ENCODE assay signal across 1 cellular context in the genomic region with DNA sequence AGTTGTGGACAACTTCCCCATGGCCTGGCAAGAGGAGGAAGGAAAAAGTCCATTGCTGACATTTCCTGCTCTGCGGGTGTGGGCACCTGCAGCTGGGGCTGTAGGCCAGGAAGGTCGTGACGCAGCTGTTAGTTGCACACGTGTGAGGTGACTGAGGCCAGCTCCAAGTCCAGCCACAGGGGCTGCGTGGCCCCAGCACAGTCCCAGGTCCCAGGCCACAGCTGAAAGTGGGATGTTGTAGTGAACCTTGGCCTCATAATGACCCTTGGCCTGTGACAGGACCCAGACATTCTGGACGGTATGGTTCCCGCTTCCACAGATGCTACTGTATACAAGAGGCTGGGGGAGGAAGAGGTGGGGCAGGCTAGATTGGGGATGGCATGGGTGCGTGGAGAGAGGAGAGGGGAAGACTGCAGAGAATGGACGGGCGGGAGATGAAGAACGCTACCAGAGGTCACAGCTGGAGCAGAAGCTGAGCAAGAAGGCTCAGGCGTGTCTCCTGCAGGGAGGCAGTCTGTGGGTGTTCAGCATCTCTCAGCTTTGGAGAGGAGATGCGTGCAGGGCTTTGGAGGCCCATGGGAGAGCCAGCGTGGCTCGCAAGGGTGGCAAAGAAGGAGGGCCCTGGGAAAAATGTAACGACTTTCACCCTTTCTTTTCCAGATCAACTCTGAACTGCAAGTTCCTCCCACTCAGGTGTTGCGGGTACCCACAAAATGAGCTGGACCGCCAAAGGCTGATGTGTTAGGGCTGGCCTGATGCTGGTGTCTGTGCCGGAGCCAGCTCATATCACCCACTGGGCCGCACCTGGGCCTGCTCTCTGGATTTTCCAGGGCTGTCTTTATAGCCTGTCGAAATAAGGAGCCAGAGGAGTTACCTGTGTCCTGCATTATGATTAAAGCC.
A peak's percentile ranks its signal among the peaks of the same experiment; 100 is the strongest.
TF ChIP-seq lines count a peak whose summit lies in the region.

No MANE protein-coding gene starts in this region.

TF ChIP-seq in HepG2, 621 proteins besides CTCF, POLR2A, EP300 and RAD21 (continued from another document and continues in another):
- TF ChIP-seq RXRB (CRISPR knock-in tag; IDR thresholded peaks at IDR 0.05; ENCODE audit: borderline replicate concordance) (0 out of 2 replicates have a peak, but pooled peaks have one; percentile 49), FOXJ3 (CRISPR knock-in tag; IDR thresholded peaks at IDR 0.05; ENCODE audit: borderline replicate concordance) (0 out of 2 replicates have a peak, but pooled peaks have one; percentile 35), NONO (IDR thresholded peaks at IDR 0.05) (no peak), NONO (CRISPR knock-in tag; conservative IDR thresholded peaks at IDR 0.05) (peak; percentile 57; the same call in 1 of the 2 replicates), ISX (CRISPR knock-in tag; conservative IDR thresholded peaks at IDR 0.05) (no peak), ZNF562 (CRISPR knock-in tag; IDR thresholded peaks at IDR 0.05; ENCODE audit: borderline replicate concordance) (no peak), ZNF788 (CRISPR knock-in tag; IDR thresholded peaks at IDR 0.05; ENCODE audit: borderline replicate concordance) (peak; percentile 83; the same call in 1 of the 2 replicates), HOXA3 (CRISPR knock-in tag; IDR thresholded peaks at IDR 0.05) (peak; percentile 14; the same call in 1 of the 2 replicates), CBX1 (IDR thresholded peaks at IDR 0.05; ENCODE audit: low read depth) (peak; percentile 27), SALL1 (CRISPR knock-in tag; IDR thresholded peaks at IDR 0.05) (peak; percentile 85), POLR2AphosphoS5 (IDR thresholded peaks at IDR 0.05; ENCODE audit: low read depth, low read length) (no peak), ZNF607 (CRISPR knock-in tag; IDR thresholded peaks at IDR 0.05; ENCODE audit: borderline replicate concordance) (no peak), ZNF772 (CRISPR knock-in tag; IDR thresholded peaks at IDR 0.05) (0 out of 2 replicates have a peak, but pooled peaks have one; percentile 68), FOXA3 (CRISPR knock-in tag; IDR thresholded peaks at IDR 0.05) (peak; percentile 28; the same call in 1 of the 2 replicates), EED (CRISPR knock-in tag; IDR thresholded peaks at IDR 0.05) (0 out of 2 replicates have a peak, but pooled peaks have one; percentile 48), GATAD2A (CRISPR knock-in tag; IDR thresholded peaks at IDR 0.05) (peak; percentile 60), HNF4G (IDR thresholded peaks at IDR 0.05; ENCODE audit: borderline replicate concordance, low read depth, low read length) (peak; percentile 74), HNF4G (CRISPR knock-in tag; IDR thresholded peaks at IDR 0.05; ENCODE audit: borderline replicate concordance, low read depth) (no peak; the same call in 1 of the 2 replicates), AHDC1 (CRISPR knock-in tag; IDR thresholded peaks at IDR 0.05; ENCODE audit: borderline replicate concordance) (0 out of 2 replicates have a peak, but pooled peaks have one; percentile 48), ZNF614 (CRISPR knock-in tag; IDR thresholded peaks at IDR 0.05; ENCODE audit: borderline replicate concordance) (no peak), ZNF33B (CRISPR knock-in tag; IDR thresholded peaks at IDR 0.05) (0 out of 2 replicates have a peak, but pooled peaks have one; percentile 37), ZNF281 (CRISPR knock-in tag; IDR thresholded peaks at IDR 0.05; ENCODE audit: borderline replicate concordance) (no peak), SRY (CRISPR knock-in tag; IDR thresholded peaks at IDR 0.05) (0 out of 2 replicates have a peak, but pooled peaks have one; percentile 16), GLI4 (CRISPR knock-in tag; IDR thresholded peaks at IDR 0.05; ENCODE audit: borderline replicate concordance) (no peak), U2AF1 (optimal IDR thresholded peaks at IDR 0.05; ENCODE audit: low read depth, low read length) (no peak), HNF4A (CRISPR knock-in tag; IDR thresholded peaks at IDR 0.05) (peak; percentile 88), SCMH1 (CRISPR knock-in tag; IDR thresholded peaks at IDR 0.05; ENCODE audit: borderline replicate concordance) (no peak), GPN1 (CRISPR knock-in tag; IDR thresholded peaks at IDR 0.05; ENCODE audit: borderline replicate concordance) (no peak), CREB1 (IDR thresholded peaks at IDR 0.05) (peak; percentile 46; the same call in 1 of the 2 replicates), CREB1 (CRISPR knock-in tag; IDR thresholded peaks at IDR 0.05) (no peak; the same call in 1 of the 2 replicates), AKAP8 (CRISPR knock-in tag; IDR thresholded peaks at IDR 0.05) (peak; percentile 45; the same call in 1 of the 2 replicates), HMG20A (CRISPR knock-in tag; IDR thresholded peaks at IDR 0.05; ENCODE audit: borderline replicate concordance) (peak; percentile 54; the same call in 1 of the 2 replicates), MAFF (IDR thresholded peaks at IDR 0.05; ENCODE audit: low read depth, low read length) (no peak), BRD4 (CRISPR knock-in tag; IDR thresholded peaks at IDR 0.05) (peak; percentile 53; the same call in 1 of the 2 replicates), ZIK1 (CRISPR knock-in tag; IDR thresholded peaks at IDR 0.05; ENCODE audit: borderline replicate concordance, low read depth) (no peak), ISL2 (CRISPR knock-in tag; IDR thresholded peaks at IDR 0.05) (no peak), ZNF713 (CRISPR knock-in tag; IDR thresholded peaks at IDR 0.05) (no peak), SRF (IDR thresholded peaks at IDR 0.05; ENCODE audit: low read depth, low read length) (no peak), CERS6 (CRISPR knock-in tag; IDR thresholded peaks at IDR 0.05) (no peak), ZNF225 (CRISPR knock-in tag; IDR thresholded peaks at IDR 0.05) (no peak), IRF2 (CRISPR knock-in tag; IDR thresholded peaks at IDR 0.05) (peak; percentile 7; the same call in 1 of the 2 replicates), CHD4 (IDR thresholded peaks at IDR 0.05; ENCODE audit: borderline replicate concordance, low read length) (no peak), ZNF282 (IDR thresholded peaks at IDR 0.05; ENCODE audit: partially characterized antibody) (no peak), ZNF577 (CRISPR knock-in tag; IDR thresholded peaks at IDR 0.05; ENCODE audit: borderline replicate concordance, low read depth) (no peak), MAX (IDR thresholded peaks at IDR 0.05) (peak; percentile 57; the same call in 1 of the 2 replicates), GTF2F1 (IDR thresholded peaks at IDR 0.05; ENCODE audit: low read length) (no peak), TOPORS (CRISPR knock-in tag; IDR thresholded peaks at IDR 0.05) (no peak; the same call in 1 of the 2 replicates)
- TF ChIP-seq, protein P1, sequence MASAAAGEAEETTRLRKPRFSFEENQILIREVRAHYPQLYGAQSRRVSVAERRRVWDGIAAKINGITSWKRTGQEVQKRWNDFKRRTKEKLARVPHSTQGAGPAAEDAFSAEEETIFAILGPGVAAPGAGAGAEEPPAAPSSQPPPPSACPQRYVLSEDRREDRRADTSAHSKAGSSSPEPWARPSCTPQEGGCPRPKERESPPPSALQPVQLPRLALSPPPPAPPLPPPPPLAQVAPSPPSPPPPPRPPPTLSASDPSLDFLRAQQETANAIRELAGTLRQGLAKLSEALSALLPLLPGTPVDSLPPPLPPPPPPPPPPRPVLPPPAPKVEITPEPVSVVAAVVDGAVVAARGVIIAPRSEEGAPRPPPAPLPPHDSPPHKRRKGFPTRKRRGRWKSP (CRISPR knock-in tag; IDR thresholded peaks at IDR 0.05) = no peak
- TF ChIP-seq, protein P2, sequence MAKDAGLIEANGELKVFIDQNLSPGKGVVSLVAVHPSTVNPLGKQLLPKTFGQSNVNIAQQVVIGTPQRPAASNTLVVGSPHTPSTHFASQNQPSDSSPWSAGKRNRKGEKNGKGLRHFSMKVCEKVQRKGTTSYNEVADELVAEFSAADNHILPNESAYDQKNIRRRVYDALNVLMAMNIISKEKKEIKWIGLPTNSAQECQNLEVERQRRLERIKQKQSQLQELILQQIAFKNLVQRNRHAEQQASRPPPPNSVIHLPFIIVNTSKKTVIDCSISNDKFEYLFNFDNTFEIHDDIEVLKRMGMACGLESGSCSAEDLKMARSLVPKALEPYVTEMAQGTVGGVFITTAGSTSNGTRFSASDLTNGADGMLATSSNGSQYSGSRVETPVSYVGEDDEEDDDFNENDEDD (CRISPR knock-in tag; IDR thresholded peaks at IDR 0.05; ENCODE audit: borderline replicate concordance) = peak; percentile 33; the same call in 1 of the 2 replicates
- TF ChIP-seq, protein P3, sequence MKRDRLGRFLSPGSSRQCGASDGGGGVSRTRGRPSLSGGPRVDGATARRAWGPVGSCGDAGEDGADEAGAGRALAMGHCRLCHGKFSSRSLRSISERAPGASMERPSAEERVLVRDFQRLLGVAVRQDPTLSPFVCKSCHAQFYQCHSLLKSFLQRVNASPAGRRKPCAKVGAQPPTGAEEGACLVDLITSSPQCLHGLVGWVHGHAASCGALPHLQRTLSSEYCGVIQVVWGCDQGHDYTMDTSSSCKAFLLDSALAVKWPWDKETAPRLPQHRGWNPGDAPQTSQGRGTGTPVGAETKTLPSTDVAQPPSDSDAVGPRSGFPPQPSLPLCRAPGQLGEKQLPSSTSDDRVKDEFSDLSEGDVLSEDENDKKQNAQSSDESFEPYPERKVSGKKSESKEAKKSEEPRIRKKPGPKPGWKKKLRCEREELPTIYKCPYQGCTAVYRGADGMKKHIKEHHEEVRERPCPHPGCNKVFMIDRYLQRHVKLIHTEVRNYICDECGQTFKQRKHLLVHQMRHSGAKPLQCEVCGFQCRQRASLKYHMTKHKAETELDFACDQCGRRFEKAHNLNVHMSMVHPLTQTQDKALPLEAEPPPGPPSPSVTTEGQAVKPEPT (CRISPR knock-in tag; IDR thresholded peaks at IDR 0.05; ENCODE audit: low read depth) = no peak
- TF ChIP-seq, protein P4, sequence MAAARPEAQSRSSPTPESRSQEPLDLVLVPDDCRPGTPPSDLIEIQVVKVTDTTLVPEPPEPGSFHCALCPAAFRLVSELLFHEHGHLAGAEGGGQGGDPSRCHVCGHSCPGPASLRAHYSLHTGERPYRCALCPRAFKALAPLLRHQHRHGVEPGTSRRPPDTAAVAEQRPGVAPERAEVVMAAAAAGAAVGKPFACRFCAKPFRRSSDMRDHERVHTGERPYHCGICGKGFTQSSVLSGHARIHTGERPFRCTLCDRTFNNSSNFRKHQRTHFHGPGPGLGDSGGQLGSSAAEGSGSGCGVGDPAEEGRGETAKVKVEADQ (CRISPR knock-in tag; IDR thresholded peaks at IDR 0.05; ENCODE audit: borderline replicate concordance) = peak; percentile 63; the same call in 1 of the 2 replicates
